ENCODE assay signal across 8 cellular contexts in genomic region chr22:29837780-29838598, GRCh38. TPM values are rescaled to one million over a fixed set of nuclear protein-coding genes. Genes with fewer than 3 reads are reported as not detected.
DNase-seq lines count a peak whose midpoint lies in the region; ATAC-seq lines count a peak whose summit lies in the region.

ASCC2 (minus strand) TSS chr22:29838274; CDS start chr22:29832325, 5,949 bp downstream.

- H3K9me3 Mint-ChIP-seq in activated naive CD8-positive, alpha-beta T cell (ENCODE audit: low read depth), result no peaks in the 10 kb centered on the region

- H3K27ac ChIP-seq in temporal lobe (ENCODE audit: low read depth, low read length), result peak within 1 kb of the TSS; percentile 60

- peak; percentile 94 for ATAC-seq in HG02610 (IDR thresholded peaks at IDR 0.05; ENCODE audit: unreplicated experiment)

- peaks cover 42% of the 10 kb centered on the region for H3K4me1 Mint-ChIP-seq in activated naive CD8-positive, alpha-beta T cell (ENCODE audit: low read depth)

- peak within 1 kb of the TSS; percentile 96 for H3K4me3 ChIP-seq in GM08714 (ENCODE audit: low read length)

- H3K36me3 Mint-ChIP-seq in activated naive CD8-positive, alpha-beta T cell, result peaks cover 8% of the 10 kb centered on the region

- H3K4me3 Mint-ChIP-seq in activated naive CD8-positive, alpha-beta T cell, result peak within 1 kb of the TSS; percentile 99

- peak within 1 kb of the TSS; percentile 99 for H3K27ac Mint-ChIP-seq in activated naive CD8-positive, alpha-beta T cell

- H3K27me3 Mint-ChIP-seq in activated naive CD8-positive, alpha-beta T cell, result no peaks in the 10 kb centered on the region

- DNase-seq in NCI-H1092 treated with DMSO at 0.1 percent for 48 hours (lab: John Stamatoyannopoulos, UW), result peak; percentile 98
- DNase-seq in SKM-1 (lab: John Stamatoyannopoulos, UW; ENCODE audit: unreplicated experiment), result peak; percentile 94
- DNase-seq in glomerular endothelial cell (ENCODE audit: extremely low read depth, low read depth, low spot score), result peak; percentile 88
- peak; percentile 94 for DNase-seq in occipital lobe (lab: John Stamatoyannopoulos, UW)

RNA-seq across cellular contexts. Expression of gene ASCC2, which starts in this region (rescaled TPM):
- total RNA-seq in glomerular endothelial cell (40.3 and 57.2 TPM in 2 replicates), occipital lobe (12.9 TPM), temporal lobe (12.3 TPM)

Comparison
In these comparisons a context has a peak if more than half of its experiments do, and no peak if none do; other contexts are left out.
1. Peak in every context shown above with its lines: DNase-seq, ATAC-seq, H3K4me3 ChIP-seq and H3K27ac ChIP-seq.